In genomic region chr7:143882020-143882610, GRCh38 we compare ENCODE assay signal across 1 cellular context.
TF ChIP-seq lines count a peak whose summit lies in the region.

No MANE protein-coding gene starts in this region.

TF ChIP-seq in HepG2, 621 proteins besides CTCF, POLR2A, EP300 and RAD21 (continued from another document and continues in another):
- TF ChIP-seq ZNF710 (CRISPR knock-in tag; IDR thresholded peaks at IDR 0.05; ENCODE audit: borderline replicate concordance) = no peak; the same call in 1 of the 2 replicates
- TF ChIP-seq TCF7 (IDR thresholded peaks at IDR 0.05; ENCODE audit: low read depth) = peak; percentile 52; the same call in 1 of the 2 replicates
- peak; percentile 14; the same call in 1 of the 2 replicates for TF ChIP-seq ZMYM2 (CRISPR knock-in tag; IDR thresholded peaks at IDR 0.05)
- peak; percentile 60; the same call in 1 of the 2 replicates for TF ChIP-seq FOXP1 (IDR thresholded peaks at IDR 0.05)
- peak; percentile 74 for TF ChIP-seq FOXP1 (CRISPR knock-in tag; IDR thresholded peaks at IDR 0.05)
- 0 out of 2 replicates have a peak, but pooled peaks have one; percentile 49 for TF ChIP-seq ZNF12 (CRISPR knock-in tag; IDR thresholded peaks at IDR 0.05)
- TF ChIP-seq RXRB (CRISPR knock-in tag; IDR thresholded peaks at IDR 0.05; ENCODE audit: borderline replicate concordance) = peak; percentile 83
- peak; percentile 73; the same call in 1 of the 2 replicates for TF ChIP-seq ZNF563 (CRISPR knock-in tag; IDR thresholded peaks at IDR 0.05)
- no peak; the same call in 1 of the 2 replicates for TF ChIP-seq ZFP37 (CRISPR knock-in tag; IDR thresholded peaks at IDR 0.05; ENCODE audit: borderline replicate concordance)
- TF ChIP-seq ZNF574 (CRISPR knock-in tag; IDR thresholded peaks at IDR 0.05) = peak; percentile 34; the same call in 1 of the 2 replicates
- TF ChIP-seq FOXO1 (CRISPR knock-in tag; IDR thresholded peaks at IDR 0.05) = peak; percentile 69
- TF ChIP-seq PITX1 (CRISPR knock-in tag; IDR thresholded peaks at IDR 0.05) = peak; percentile 51; the same call in 1 of the 2 replicates
- 0 out of 2 replicates have a peak, but pooled peaks have one; percentile 23 for TF ChIP-seq TBX3 (IDR thresholded peaks at IDR 0.05; ENCODE audit: borderline replicate concordance)
- peak; percentile 96 for TF ChIP-seq ZBTB43 (CRISPR knock-in tag; conservative IDR thresholded peaks at IDR 0.05)
- TF ChIP-seq ZNF839 (CRISPR knock-in tag; IDR thresholded peaks at IDR 0.05; ENCODE audit: borderline replicate concordance) = no peak
- peak; percentile 83 for TF ChIP-seq ZNF646 (CRISPR knock-in tag; IDR thresholded peaks at IDR 0.05)
- peak; percentile 68 for TF ChIP-seq ZNF687 (CRISPR knock-in tag; IDR thresholded peaks at IDR 0.05)
- peak; percentile 45; the same call in 1 of the 2 replicates for TF ChIP-seq ZNF790 (CRISPR knock-in tag; IDR thresholded peaks at IDR 0.05; ENCODE audit: borderline replicate concordance)
- TF ChIP-seq PATZ1 (CRISPR knock-in tag; IDR thresholded peaks at IDR 0.05) = peak; percentile 89
- peak; percentile 34; the same call in 1 of the 2 replicates for TF ChIP-seq GMEB1 (CRISPR knock-in tag; IDR thresholded peaks at IDR 0.05; ENCODE audit: borderline replicate concordance)
- 0 out of 2 replicates have a peak, but pooled peaks have one; percentile 48 for TF ChIP-seq NR2F2 (IDR thresholded peaks at IDR 0.05; ENCODE audit: borderline replicate concordance, low read depth)
- TF ChIP-seq KLF6 (CRISPR knock-in tag; IDR thresholded peaks at IDR 0.05) = 0 out of 2 replicates have a peak, but pooled peaks have one; percentile 5
- peak; percentile 48; the same call in 1 of the 2 replicates for TF ChIP-seq DNMT1 (CRISPR knock-in tag; IDR thresholded peaks at IDR 0.05)
- peak; percentile 91 for TF ChIP-seq ZNF263 (CRISPR knock-in tag; IDR thresholded peaks at IDR 0.05)
- TF ChIP-seq DBP (CRISPR knock-in tag; IDR thresholded peaks at IDR 0.05; ENCODE audit: not compliant biosample characterization) = no peak
- peak; percentile 82 for TF ChIP-seq RXRA (CRISPR knock-in tag; IDR thresholded peaks at IDR 0.05)
- peak; percentile 56; the same call in 1 of the 2 replicates for TF ChIP-seq ZNF329 (CRISPR knock-in tag; IDR thresholded peaks at IDR 0.05; ENCODE audit: low read depth)
